ENCODE assay signal across 8 cellular contexts in the genomic region with DNA sequence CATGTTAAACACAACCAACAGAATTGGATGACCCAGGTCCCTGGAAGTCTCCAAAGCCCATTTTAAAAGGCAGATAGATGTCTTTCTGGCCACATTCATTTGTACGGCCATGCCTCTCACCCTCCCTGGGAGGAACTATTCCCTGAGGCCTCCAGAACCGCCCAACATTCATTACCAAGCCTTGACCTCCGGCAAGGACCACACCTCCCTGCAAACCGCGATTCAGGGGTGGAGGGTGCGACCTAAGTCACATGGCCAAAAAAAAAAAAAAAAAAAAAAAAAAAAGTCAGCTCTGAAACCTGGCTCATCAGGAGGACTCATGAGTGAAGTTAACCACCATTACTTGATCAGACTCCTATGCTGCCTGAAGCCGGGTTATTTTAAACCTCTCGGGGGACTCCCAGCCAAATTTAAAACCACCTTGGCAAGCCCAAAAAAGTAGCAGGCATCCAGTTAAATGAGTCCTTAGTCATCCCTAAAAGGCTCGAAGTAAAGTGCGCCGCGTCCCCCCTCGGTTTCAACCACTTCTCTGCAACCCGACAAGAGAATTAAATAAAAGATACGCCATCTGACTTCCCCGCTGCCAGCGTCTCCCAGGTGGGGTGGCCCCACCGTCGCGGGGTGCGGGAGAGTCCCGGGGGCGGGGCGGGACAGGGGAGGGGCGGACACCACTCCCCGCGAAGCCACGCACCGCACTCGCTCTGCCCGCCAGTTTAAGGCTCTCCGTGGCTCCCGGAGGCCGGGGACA. TPM values are rescaled to one million over a fixed set of nuclear protein-coding genes. Genes with fewer than 3 reads are reported as not detected.
DNase-seq lines count a peak whose midpoint lies in the region; ATAC-seq and TF ChIP-seq lines count a peak whose summit lies in the region.

No MANE protein-coding gene starts in this region.

- peaks cover 0 to 13% (median 0%) of the 10 kb centered on the region in 3 donors for H3K36me3 ChIP-seq in esophagus squamous epithelium

- no peak overlapping the region for H4K5ac ChIP-seq in H9 (ENCODE audit: insufficient read length, low read depth, low read length)

- peak overlapping the region; percentile 78 to 96 (median 88) for H3K4me3 ChIP-seq in esophagus squamous epithelium

- no peak overlapping the region for H3K23ac ChIP-seq in H9 (ENCODE audit: insufficient read length, low read depth, low read length)

- peaks cover 0 to 4% of the 10 kb centered on the region in 2 experiments; a peak in 1 of 5 replicates for H3K9me3 Mint-ChIP-seq in H9
- H3K9me3 Mint-ChIP-seq in activated T-cell treated with anti-CD3 and anti-CD28 coated beads, Interleukin-2, amount 50 U/mL, for 24 hours = no peaks in the 10 kb centered on the region
- no peaks in the 10 kb centered on the region for H3K9me3 Mint-ChIP-seq in stimulated activated naive CD8-positive, alpha-beta T cell treated with anti-CD3 and anti-CD28 coated beads, Interleukin-15, amount 100 ng/mL, for 72 hours

- H3K4me3 Mint-ChIP-seq in H9 = peak overlapping the region; percentile 67 to 89
- H3K4me3 Mint-ChIP-seq in activated T-cell treated with anti-CD3 and anti-CD28 coated beads, Interleukin-2, amount 50 U/mL, for 24 hours = peak overlapping the region; percentile 92
- peak overlapping the region; percentile 97 to 98 for H3K4me3 Mint-ChIP-seq in stimulated activated naive CD8-positive, alpha-beta T cell treated with anti-CD3 and anti-CD28 coated beads, Interleukin-15, amount 100 ng/mL, for 72 hours

- H2BK20ac ChIP-seq in H9 (ENCODE audit: low read depth, low read length, poor library complexity, severe bottlenecking) = no peak overlapping the region

- H3K4me2 ChIP-seq in H9 (ENCODE audit: insufficient read depth, insufficient read length, low read length) = peak overlapping the region; percentile 96

- H3K4ac ChIP-seq in H9 (ENCODE audit: low read depth, low read length) = no peak overlapping the region

- H2BK12ac ChIP-seq in H9 (ENCODE audit: insufficient read length, low read depth, low read length) = no peak overlapping the region

- H4K91ac ChIP-seq in H9 (ENCODE audit: insufficient read length, low read depth, low read length) = no peak overlapping the region

- no peaks in the 10 kb centered on the region for H4K20me1 ChIP-seq in H9 (ENCODE audit: control insufficient read depth, insufficient read depth, insufficient read length)

- no peak overlapping the region for H3K56ac ChIP-seq in H9 (ENCODE audit: insufficient read length, low read depth, low read length)

- H3K23me2 ChIP-seq in H9 (ENCODE audit: insufficient read length, low read depth, low read length, poor library complexity, severe bottlenecking) = peaks cover 15% of the 10 kb centered on the region

- ATAC-seq in stimulated activated naive CD8-positive, alpha-beta T cell treated with anti-CD3 and anti-CD28 coated beads, Interleukin-15, amount 100 ng/mL, for 72 hours = peak; percentile 66

- H2BK15ac ChIP-seq in H9 (ENCODE audit: low read depth, low read length) = no peak overlapping the region

- DNase-seq in EL = peak; percentile 91
- DNase-seq in H9 = peak; percentile 75
- peak; percentile 83 for DNase-seq in NCI-H69 (lab: John Stamatoyannopoulos, UW)
- peak; percentile 81 for DNase-seq in activated T-cell treated with anti-CD3 and anti-CD28 coated beads, Interleukin-2, amount 50 U/mL, for 24 hours
- DNase-seq in esophagus squamous epithelium (lab: John Stamatoyannopoulos, UW) = peak; percentile 6
- peak; percentile 95 for DNase-seq in myocyte (ENCODE audit: low read depth)
- peak; percentile 74 to 88 for DNase-seq in stimulated activated naive CD8-positive, alpha-beta T cell treated with anti-CD3 and anti-CD28 coated beads, Interleukin-15, amount 100 ng/mL, for 72 hours
- no peak for DNase-seq in NCI-H345 (lab: John Stamatoyannopoulos, UW)

- no peak overlapping the region for H2BK120ac ChIP-seq in H9 (ENCODE audit: low read depth, low read length, poor library complexity, severe bottlenecking)

- H3K27ac ChIP-seq in H9 (ENCODE audit: insufficient read length, low read depth, low read length) = no peak overlapping the region
- peak overlapping the region; percentile 96 to 100 (median 100) for H3K27ac ChIP-seq in esophagus squamous epithelium

- H3K79me1 ChIP-seq in H9 (ENCODE audit: insufficient read depth, low read depth, low read length, poor library complexity, severe bottlenecking) = no peaks in the 10 kb centered on the region

- no peak overlapping the region for H3K27ac Mint-ChIP-seq in H9
- H3K27ac Mint-ChIP-seq in activated T-cell treated with anti-CD3 and anti-CD28 coated beads, Interleukin-2, amount 50 U/mL, for 24 hours = peak overlapping the region; percentile 99
- peak overlapping the region; percentile 99 for H3K27ac Mint-ChIP-seq in stimulated activated naive CD8-positive, alpha-beta T cell treated with anti-CD3 and anti-CD28 coated beads, Interleukin-15, amount 100 ng/mL, for 72 hours

- H3K9me3 ChIP-seq in H9 (ENCODE audit: control insufficient read depth, low read depth, low read length) (no peaks in the 10 kb centered on the region), esophagus squamous epithelium (no peaks in the 10 kb centered on the region)

- no peak overlapping the region for H2AFZ ChIP-seq in H9 (ENCODE audit: low read length)

- peaks cover 69% of the 10 kb centered on the region for H3K27me3 Mint-ChIP-seq in H9 (ENCODE audit: low read depth)
- no peaks in the 10 kb centered on the region for H3K27me3 Mint-ChIP-seq in activated T-cell treated with anti-CD3 and anti-CD28 coated beads, Interleukin-2, amount 50 U/mL, for 24 hours
- no peaks in the 10 kb centered on the region for H3K27me3 Mint-ChIP-seq in stimulated activated naive CD8-positive, alpha-beta T cell treated with anti-CD3 and anti-CD28 coated beads, Interleukin-15, amount 100 ng/mL, for 72 hours

- TF ChIP-seq CTCF in H9 (conservative IDR thresholded peaks at IDR 0.05) (no peak), esophagus squamous epithelium (IDR thresholded peaks at IDR 0.05) (no peak)

- no CpG with 5 or more reads among the region's 34 CpGs for WGBS in H9 (ENCODE audit: extremely low coverage, insufficient read length, low lambda C conversion rate)
- WGBS in esophagus squamous epithelium, 2 donors = 0 to 1% methylated on average over 14 to 33 of the region's 34 CpGs

- H3K9ac ChIP-seq in H9 (ENCODE audit: extremely low read depth, insufficient read length, low read length) = no peak overlapping the region

- H3K4me1 ChIP-seq in H9 (ENCODE audit: insufficient read depth, low read length) (no peaks in the 10 kb centered on the region; the same call in none of the 2 replicates), esophagus squamous epithelium (peaks cover 15 to 65% (median 22%) of the 10 kb centered on the region in 3 donors)

- H3T11ph ChIP-seq in H9 (ENCODE audit: low read length) = no peak overlapping the region

- no peak overlapping the region for H3K18ac ChIP-seq in H9 (ENCODE audit: insufficient read length, low read depth, low read length)

- TF ChIP-seq POLR2A in esophagus squamous epithelium (IDR thresholded peaks at IDR 0.05) = peak in 2 of 4 donors; percentile 54 to 64

- no peak overlapping the region for H4K8ac ChIP-seq in H9 (replicated peaks; ENCODE audit: insufficient read length, low read depth, low read length)

- no peak overlapping the region for H2AK5ac ChIP-seq in H9 (ENCODE audit: insufficient read length, low read length)

- no peak overlapping the region for H2BK5ac ChIP-seq in H9 (ENCODE audit: insufficient read length, low read length)

- H3K79me2 ChIP-seq in H9 (ENCODE audit: insufficient read depth, low read length) = no peaks in the 10 kb centered on the region

- no peak overlapping the region for H3K14ac ChIP-seq in H9 (ENCODE audit: insufficient read depth, low read length)

- intact Hi-C loops in esophagus squamous epithelium (cut with DNase I) = no loop called here

- H3K36me3 Mint-ChIP-seq in H9 (ENCODE audit: insufficient read depth in 1 of 3, low read depth in 3 of 3) = peaks cover 0 to 1% (median 0%) of the 10 kb centered on the region in 3 experiments; a peak in 2 of 7 replicates
- peaks cover 31% of the 10 kb centered on the region for H3K36me3 Mint-ChIP-seq in activated T-cell treated with anti-CD3 and anti-CD28 coated beads, Interleukin-2, amount 50 U/mL, for 24 hours (ENCODE audit: low read depth)

- H3K4me1 Mint-ChIP-seq in H9 = peaks cover 29 to 31% of the 10 kb centered on the region in 2 experiments
- H3K4me1 Mint-ChIP-seq in activated T-cell treated with anti-CD3 and anti-CD28 coated beads, Interleukin-2, amount 50 U/mL, for 24 hours (ENCODE audit: low read depth) = peaks cover 56% of the 10 kb centered on the region
- peaks cover 58% of the 10 kb centered on the region for H3K4me1 Mint-ChIP-seq in stimulated activated naive CD8-positive, alpha-beta T cell treated with anti-CD3 and anti-CD28 coated beads, Interleukin-15, amount 100 ng/mL, for 72 hours

- H3K27me3 ChIP-seq in H9 (ENCODE audit: insufficient read depth, low read length) (peaks cover 7% of the 10 kb centered on the region; the same call in 1 of the 2 replicates), esophagus squamous epithelium (no peaks in the 10 kb centered on the region)

RNA-seq across cellular contexts. Expression of a gene that starts 2.4 kb away (rescaled TPM):
- total RNA-seq in H9 (2021) (0.18 and 0.26 TPM in 2 replicates), esophagus squamous epithelium (10 to 100 TPM; 13.7 to 71.0 (median 17.3) TPM), myocyte (29.8 and 30.6 TPM in 2 replicates)
- polyA plus RNA-seq in myocyte (2012) = 5.1 TPM

Comparison
In these comparisons a context has a peak if more than half of its experiments do, and no peak if none do; other contexts are left out.
1. H3K27ac Mint-ChIP-seq: peak in activated T-cell treated with anti-CD3 and anti-CD28 coated beads, Interleukin-2, amount 50 U/mL, for 24 hours (single experiment) and stimulated activated naive CD8-positive, alpha-beta T cell treated with anti-CD3 and anti-CD28 coated beads, Interleukin-15, amount 100 ng/mL, for 72 hours (2 of 2); none in H9 (0 of 3).
2. RNA of a gene that starts 2.4 kb away (total RNA-seq): 29.8 to 30.6 TPM in myocyte and 13.7 to 71.0 TPM in esophagus squamous epithelium; 0.18 to 0.26 TPM in H9; every median in the first group is over 10 times any median in the second.
3. Peak in every context shown above with its lines, with median percentiles within 50 percentile points of each other: H3K4me3 Mint-ChIP-seq.